Comparison of ENCODE assay signal across 1 cellular context in the genomic region with DNA sequence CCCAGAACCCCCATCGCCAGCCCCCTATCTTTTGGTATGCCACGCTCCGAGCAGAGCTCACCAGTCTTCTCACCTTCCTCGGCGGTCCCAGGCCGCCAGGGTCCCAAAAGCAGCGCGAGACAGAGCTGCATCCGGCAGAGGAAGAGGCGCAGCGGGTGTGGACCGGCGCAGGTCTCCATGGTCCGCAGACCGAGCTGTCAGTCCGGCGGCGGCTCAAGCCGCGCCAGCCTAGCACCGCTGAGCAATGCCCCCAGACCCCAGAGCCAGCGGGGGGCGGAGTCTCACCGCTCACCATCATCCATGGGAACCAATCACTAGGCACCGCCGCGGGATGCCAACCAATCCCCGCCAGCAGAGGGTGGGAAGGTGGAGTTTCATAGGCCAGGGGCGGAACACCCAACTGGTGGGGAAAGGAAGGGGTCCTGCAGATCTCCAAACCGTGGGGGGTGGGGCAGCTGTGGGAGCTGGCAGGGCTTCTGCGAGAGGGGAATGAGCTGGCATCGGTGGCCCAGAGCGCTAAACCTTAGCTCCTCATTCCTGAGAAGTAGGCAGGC.
TF ChIP-seq lines count a peak whose summit lies in the region.

A gene (minus strand): TSS at position 233 of the 554 bp plus-strand sequence. CDS start 54 bp downstream, at position 179.

TF ChIP-seq in A549, 52 proteins besides CTCF, POLR2A, EP300 and RAD21 (continued from another document):
- TF ChIP-seq HDAC2 (IDR thresholded peaks at IDR 0.05) (no peak), EHF (CRISPR knock-in tag; IDR thresholded peaks at IDR 0.05) (no peak), CHD4 (IDR thresholded peaks at IDR 0.05; ENCODE audit: borderline replicate concordance) (no peak)
